Comparison of ENCODE assay signal across 1 cellular context in genomic region chr12:50182461-50182860, GRCh38.
TF ChIP-seq lines count a peak whose summit lies in the region.

No MANE protein-coding gene starts in this region.

TF ChIP-seq in HCT116, 20 proteins besides CTCF, POLR2A, EP300 and RAD21:
- no peak for TF ChIP-seq CEBPB (IDR thresholded peaks at IDR 0.05; ENCODE audit: low read depth)
- no peak for TF ChIP-seq JUND (IDR thresholded peaks at IDR 0.05)
- no peak for TF ChIP-seq EGR1 (IDR thresholded peaks at IDR 0.05; ENCODE audit: low read depth)
- no peak for TF ChIP-seq SP1 (IDR thresholded peaks at IDR 0.05; ENCODE audit: low read depth)
- TF ChIP-seq REST (IDR thresholded peaks at IDR 0.05; ENCODE audit: low read depth) = no peak
- no peak for TF ChIP-seq CBX3 (IDR thresholded peaks at IDR 0.05; ENCODE audit: low read depth)
- no peak for TF ChIP-seq EZH2 (IDR thresholded peaks at IDR 0.05)
- no peak for TF ChIP-seq FOSL1 (IDR thresholded peaks at IDR 0.05; ENCODE audit: low read depth)
- no peak for TF ChIP-seq TCF7L2 (IDR thresholded peaks at IDR 0.05; ENCODE audit: borderline replicate concordance, extremely low read depth, insufficient read depth, insufficient read length)
- no peak for TF ChIP-seq ZFX (IDR thresholded peaks at IDR 0.05)
- TF ChIP-seq EZH2phosphoT487 (IDR thresholded peaks at IDR 0.05; ENCODE audit: borderline replicate concordance) = no peak
- no peak for TF ChIP-seq ZNF274 (IDR thresholded peaks at IDR 0.05; ENCODE audit: low read depth, low read length)
- no peak for TF ChIP-seq ATF3 (IDR thresholded peaks at IDR 0.05)
- TF ChIP-seq, protein P1, sequence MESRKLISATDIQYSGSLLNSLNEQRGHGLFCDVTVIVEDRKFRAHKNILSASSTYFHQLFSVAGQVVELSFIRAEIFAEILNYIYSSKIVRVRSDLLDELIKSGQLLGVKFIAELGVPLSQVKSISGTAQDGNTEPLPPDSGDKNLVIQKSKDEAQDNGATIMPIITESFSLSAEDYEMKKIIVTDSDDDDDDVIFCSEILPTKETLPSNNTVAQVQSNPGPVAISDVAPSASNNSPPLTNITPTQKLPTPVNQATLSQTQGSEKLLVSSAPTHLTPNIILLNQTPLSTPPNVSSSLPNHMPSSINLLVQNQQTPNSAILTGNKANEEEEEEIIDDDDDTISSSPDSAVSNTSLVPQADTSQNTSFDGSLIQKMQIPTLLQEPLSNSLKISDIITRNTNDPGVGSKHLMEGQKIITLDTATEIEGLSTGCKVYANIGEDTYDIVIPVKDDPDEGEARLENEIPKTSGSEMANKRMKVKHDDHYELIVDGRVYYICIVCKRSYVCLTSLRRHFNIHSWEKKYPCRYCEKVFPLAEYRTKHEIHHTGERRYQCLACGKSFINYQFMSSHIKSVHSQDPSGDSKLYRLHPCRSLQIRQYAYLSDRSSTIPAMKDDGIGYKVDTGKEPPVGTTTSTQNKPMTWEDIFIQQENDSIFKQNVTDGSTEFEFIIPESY (IDR thresholded peaks at IDR 0.05; ENCODE audit: extremely low read depth, insufficient replicate concordance, low read length) = no peak
